Comparison of ENCODE assay signal across 8 cellular contexts in the genomic region with DNA sequence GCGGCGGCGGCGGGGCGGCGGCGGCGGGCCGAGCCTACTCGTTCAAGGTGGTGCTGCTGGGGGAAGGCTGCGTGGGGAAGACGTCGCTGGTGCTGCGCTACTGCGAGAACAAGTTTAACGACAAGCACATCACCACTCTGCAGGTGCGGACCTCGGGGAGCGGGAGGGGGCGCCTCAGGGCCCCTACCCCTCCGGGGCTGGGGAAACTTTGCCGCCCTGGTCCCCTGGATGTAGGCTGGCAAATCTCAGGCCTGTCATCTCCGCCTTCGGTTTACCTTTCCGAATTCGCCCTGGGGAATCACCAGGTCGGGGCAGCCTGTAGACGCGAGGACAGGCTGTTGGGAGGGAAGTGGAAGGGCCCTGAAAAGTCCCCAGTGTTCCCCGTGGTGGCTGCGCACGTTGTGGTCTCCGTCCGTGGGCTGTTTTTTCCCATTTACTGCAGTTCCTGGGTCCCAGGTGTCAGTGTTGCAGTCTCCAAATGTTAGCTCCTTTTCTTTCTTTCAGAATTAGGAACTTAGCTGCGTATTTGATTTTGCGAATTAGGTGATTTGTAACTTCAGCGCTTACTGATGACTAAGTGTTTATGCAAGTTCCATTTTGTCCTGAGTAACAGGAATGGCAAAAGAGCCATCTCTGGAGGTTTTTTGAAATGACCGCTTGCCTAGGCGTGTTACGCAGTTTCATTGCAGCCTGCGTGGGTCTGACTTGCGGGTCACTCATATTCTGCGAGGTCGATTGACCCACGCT. TPM values are rescaled to one million over a fixed set of nuclear protein-coding genes. Genes with fewer than 3 reads are reported as not detected.
A peak's percentile ranks its signal among the peaks of the same experiment; 100 is the strongest.
DNase-seq lines count a peak whose midpoint lies in the region; ATAC-seq, FAIRE-seq and TF ChIP-seq lines count a peak whose summit lies in the region.

No MANE protein-coding gene starts in this region.

- H3F3A ChIP-seq in PC-3 (ENCODE audit: low read length, unreplicated experiment) = no peaks in the 10 kb centered on the region

- peaks cover 3% of the 10 kb centered on the region for H3K9me3 Mint-ChIP-seq in glutamatergic neuron (ENCODE audit: unreplicated experiment)

- peak; percentile 12; the same call in 1 of the 3 replicates for TF ChIP-seq CTCF in A549 (IDR thresholded peaks at IDR 0.05)
- TF ChIP-seq CTCF in PC-3 (conservative IDR thresholded peaks at IDR 0.05; ENCODE audit: low read depth, low read length) = no peak
- no peak for TF ChIP-seq CTCF in glutamatergic neuron (IDR thresholded peaks at IDR 0.05; ENCODE audit: partially characterized antibody, unreplicated experiment)
- TF ChIP-seq CTCF in ovary (IDR thresholded peaks at IDR 0.05) = no peak
- no peak for TF ChIP-seq CTCF in thyroid gland (IDR thresholded peaks at IDR 0.05)

- FAIRE-seq in A549 (lab: Jason Lieb, UNC) = no peak

- H3K36me3 ChIP-seq in PC-3 (ENCODE audit: low read depth, low read length) (peaks cover 35% of the 10 kb centered on the region), ovary (no peaks in the 10 kb centered on the region), thyroid gland (no peaks in the 10 kb centered on the region)

- peak overlapping the region; percentile 59 for H3K27ac Mint-ChIP-seq in glutamatergic neuron (ENCODE audit: unreplicated experiment)

- H3K4me3 ChIP-seq in A549 (peak overlapping the region; percentile 65), PC-3 (ENCODE audit: low read length) (peak overlapping the region; percentile 92), ovary (peak overlapping the region; percentile 59), thyroid gland (replicated peaks in 1 of 3) (peak overlapping the region; percentile 57 to 72 (median 60))

- peaks cover 20% of the 10 kb centered on the region for H3K9me3 ChIP-seq in A549
- peaks cover 6% of the 10 kb centered on the region; the same call in 1 of the 2 replicates for H3K9me3 ChIP-seq in PC-3 (ENCODE audit: low read length)
- H3K9me3 ChIP-seq in ovary = no peaks in the 10 kb centered on the region
- no peaks in the 10 kb centered on the region for H3K9me3 ChIP-seq in thyroid gland

- ATAC-seq in A549 = peak; percentile 45 to 67
- ATAC-seq in GM18508 (IDR thresholded peaks at IDR 0.05; ENCODE audit: insufficient read depth, unreplicated experiment) = peak; percentile 32
- ATAC-seq in HG02981 (IDR thresholded peaks at IDR 0.05; ENCODE audit: unreplicated experiment) = peak; percentile 50
- ATAC-seq in PC-3 = peak; percentile 42

- H3K9ac ChIP-seq in PC-3 (ENCODE audit: low read length) = peak overlapping the region; percentile 86

- peaks cover 5% of the 10 kb centered on the region for H3K27me3 Mint-ChIP-seq in glutamatergic neuron (ENCODE audit: unreplicated experiment)

- no peaks in the 10 kb centered on the region for H3K27me3 ChIP-seq in PC-3 (ENCODE audit: low read length)
- no peaks in the 10 kb centered on the region for H3K27me3 ChIP-seq in ovary
- no peaks in the 10 kb centered on the region for H3K27me3 ChIP-seq in thyroid gland

- TF ChIP-seq RAD21 in A549 (conservative IDR thresholded peaks at IDR 0.05 in 1 of 2, IDR thresholded peaks at IDR 0.05 in 1 of 2) = no peak

- H3K4me1 Mint-ChIP-seq in glutamatergic neuron (ENCODE audit: low read depth, unreplicated experiment) = peaks cover 13% of the 10 kb centered on the region

- H3K4me1 ChIP-seq in A549 = peaks cover 9% of the 10 kb centered on the region; the same call in 1 of the 3 replicates
- H3K4me1 ChIP-seq in PC-3 (ENCODE audit: insufficient read depth, low read length) = peaks cover 11% of the 10 kb centered on the region; the same call in 1 of the 2 replicates
- H3K4me1 ChIP-seq in ovary (ENCODE audit: insufficient read depth) = peaks cover 2% of the 10 kb centered on the region
- peaks cover 0 to 4% of the 10 kb centered on the region in 2 donors for H3K4me1 ChIP-seq in thyroid gland

- peak overlapping the region; percentile 95 for H2AFZ ChIP-seq in PC-3 (ENCODE audit: low read length)

- H3K27ac ChIP-seq in A549 (peak overlapping the region; percentile 87 to 89), PC-3 (ENCODE audit: low read length) (peak overlapping the region; percentile 62), ovary (peak overlapping the region; percentile 77 to 90), thyroid gland (peak overlapping the region; percentile 86 to 88 (median 87))

- H3K4me3 Mint-ChIP-seq in glutamatergic neuron (ENCODE audit: unreplicated experiment) = peak overlapping the region; percentile 93

- no TSS peak for BruUV-seq in PC-3 (replicated peaks; lab: Mats Ljungman, UMichigan)

- intact Hi-C loops in PC-3 (cut with micrococcal nuclease) = loop anchor here (2.0 kb wide), 1 partner anchor 93 kb away; the partner anchor contains the start of gene ZFC3H1
- intact Hi-C loops in ovary (cut with DNase I) = loop anchor here in 2 of 4 donors (5.0 to 10.0 kb wide), 2 partner anchors 91 to 93 kb away; partner anchors contain the start of genes THAP2 (in 2 of the 2) and ZFC3H1 (in 2 of the 2)
- intact Hi-C loops in thyroid gland (cut with DNase I) = loop anchor here (10.0 kb wide), 1 partner anchor 91 kb away; the partner anchor contains the start of genes THAP2 and ZFC3H1

- CTCF ChIA-PET in A549 (lab: Yijun Ruan, JAX) = interaction anchor here (1.8 kb wide), 2 partner anchors 9 to 91 kb away, joined by 3 to 4 read pairs; partner anchors contain the start of genes THAP2 and ZFC3H1
- CTCF ChIA-PET in PC-3 (lab: Charles Lee) = interaction anchor here (1.0 kb wide), 1 partner anchor 69 kb away, joined by 4 read pairs; the partner anchor contains the start of gene TMEM19

- no peaks in the 10 kb centered on the region for H3K9me2 ChIP-seq in PC-3 (replicated peaks; ENCODE audit: low read length)

- peaks cover 54% of the 10 kb centered on the region for H3K79me2 ChIP-seq in PC-3 (ENCODE audit: low read length)

- TF ChIP-seq EP300 in A549 (IDR thresholded peaks at IDR 0.05) (no peak), ovary (IDR thresholded peaks at IDR 0.05) (no peak)

- H3K4me2 ChIP-seq in A549 (peak overlapping the region; percentile 83), PC-3 (ENCODE audit: low read length) (peak overlapping the region; percentile 89)

- WGBS in A549 (ENCODE audit: missing lambda C conversion rate) = 12% methylated on average over 28 of the region's 45 CpGs
- WGBS in ovary, 3 donors = 1% methylated on average over 33 to 45 of the region's 45 CpGs
- 1 to 2% methylated on average over 22 to 23 of the region's 45 CpGs for WGBS in thyroid gland, 2 donors

- H4K20me1 ChIP-seq in PC-3 (ENCODE audit: low read length) = peaks cover 12% of the 10 kb centered on the region

- TF ChIP-seq POLR2A in A549 (IDR thresholded peaks at IDR 0.05; ENCODE audit: low read length) (no peak), ovary (IDR thresholded peaks at IDR 0.05) (no peak), thyroid gland (IDR thresholded peaks at IDR 0.05) (no peak)

- peaks cover 9% of the 10 kb centered on the region for H3K36me3 Mint-ChIP-seq in glutamatergic neuron (ENCODE audit: unreplicated experiment)

- POLR2A ChIA-PET in A549 (lab: Yijun Ruan, JAX) (interaction anchor here (2.0 kb wide), 1 partner anchor 92 kb away, joined by 14 read pairs; the partner anchor contains the start of genes THAP2 and ZFC3H1), PC-3 (lab: Charles Lee; ENCODE audit: unreplicated experiment) (no interaction called here)

- DNase-seq in A549 (ENCODE audit: low read depth in 1 of 2, low spot score in 1 of 2) (peak; percentile 36 to 41), PC-3 (peak; percentile 48), glutamatergic neuron (no peak), ovary (peak; percentile 35 to 51 (median 48)), thyroid gland (peak; percentile 46 to 47)
- DNase-seq in activated gamma-delta T cell treated with anti-CD3 and anti-CD28 coated beads, Interleukin-2, amount 50 U/mL, for 16 hours (ENCODE audit: low read depth) = peak; percentile 51

TF ChIP-seq in A549, 52 proteins besides CTCF, POLR2A, EP300 and RAD21 (continues in another document):
- peak; percentile 42; the same call in 1 of the 2 replicates for TF ChIP-seq MYC (IDR thresholded peaks at IDR 0.05; ENCODE audit: borderline replicate concordance, low read length)
- no peak for TF ChIP-seq RCOR1 (IDR thresholded peaks at IDR 0.05; ENCODE audit: low read depth, low read length)
- TF ChIP-seq PBX3 (IDR thresholded peaks at IDR 0.05) = no peak
- TF ChIP-seq RNF2 (IDR thresholded peaks at IDR 0.05; ENCODE audit: borderline replicate concordance, low read depth) = no peak
- peak; percentile 71 for TF ChIP-seq MAFK (IDR thresholded peaks at IDR 0.05; ENCODE audit: partially characterized antibody)
- TF ChIP-seq HMGXB4 (CRISPR knock-in tag; IDR thresholded peaks at IDR 0.05; ENCODE audit: borderline replicate concordance) = no peak

RNA-seq across cellular contexts. Expression of gene RAB21, which starts 0.7 kb away (rescaled TPM):
- polyA plus RNA-seq in A549 (2011; rRNA removed) (23.8 and 33.3 TPM in 2 replicates), A549 (2017; fragmentation: RNase III; extraction: RNeasy Plus Mini Kit Qiagen cat#74134 plus additional on column Dnase treatment) (30.5 to 33.1 TPM (median 32.4 TPM) in 3 replicates), ovary (10 to 100 TPM; 20.4 to 64.3 TPM)
- polyA plus RNA-seq in A549 (2012; cell fraction: cytosol; rRNA removed) = 5.4 and 5.9 TPM in 2 replicates
- polyA plus RNA-seq in A549 (2012; cell fraction: nucleus; rRNA removed) = 1.2 and 1.3 TPM in 2 replicates
- polyA minus RNA-seq in A549 (2011; rRNA and poly(A)+ RNA removed) = 7.7 and 9.3 TPM in 2 replicates
- total RNA-seq in PC-3 (2014; rRNA removed) (27.3 and 28.9 TPM in 2 replicates), glutamatergic neuron (ENCODE audit: unreplicated experiment) (66.1 TPM), ovary (10 to 100 TPM in 5 of 7 donors, 1 to 10 TPM in 2; 8.8 to 77.0 (median 66.2) TPM), thyroid gland (10 to 100 TPM; 16.0 to 55.1 (median 28.1) TPM)
